ENCODE assay signal across 1 cellular context in genomic region chr20:14715400-14715799, GRCh38.
A peak's percentile ranks its signal among the peaks of the same experiment; 100 is the strongest.
TF ChIP-seq lines count a peak whose summit lies in the region.

No MANE protein-coding gene starts in this region.

TF ChIP-seq in GM23338, 12 proteins besides CTCF, POLR2A, EP300 and RAD21:
- peak; percentile 69 for TF ChIP-seq ZNF462 (CRISPR knock-in tag; IDR thresholded peaks at IDR 0.05)
- TF ChIP-seq ZNF331 (CRISPR knock-in tag; IDR thresholded peaks at IDR 0.05; ENCODE audit: low read depth) = no peak
